1 cellular context compared by ENCODE assay signal in genomic region chr3:62036726-62037125, GRCh38.
TF ChIP-seq lines count a peak whose summit lies in the region.

No MANE protein-coding gene starts in this region.

TF ChIP-seq in SK-N-SH, 30 proteins besides CTCF, POLR2A, EP300 and RAD21 (continued from another document):
- TF ChIP-seq ZBTB33 (IDR thresholded peaks at IDR 0.05; ENCODE audit: borderline replicate concordance, low read depth) (no peak), MAX (IDR thresholded peaks at IDR 0.05; ENCODE audit: low read depth) (no peak)
TF ChIP-seq in SK-N-SH: peak in this region for 0.
